ENCODE assay signal across 22 cellular contexts in the genomic region with DNA sequence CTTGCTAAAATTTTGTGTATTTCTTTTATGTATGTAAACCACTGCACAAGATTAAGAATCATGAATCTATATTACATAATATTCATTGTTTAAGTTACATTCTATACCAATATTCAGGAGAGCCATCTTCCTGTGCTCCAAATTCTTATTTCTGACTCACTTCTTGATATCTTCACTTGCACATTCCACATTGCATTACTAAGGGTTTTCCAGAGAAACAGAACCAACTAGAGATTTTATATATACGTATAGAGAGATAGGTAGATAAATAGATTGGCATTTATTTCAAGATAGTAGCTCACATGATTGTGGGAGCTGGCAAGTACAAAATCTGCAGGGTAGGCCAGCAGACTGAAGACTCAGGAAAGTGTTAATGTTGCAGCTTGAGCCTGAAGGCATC.
"Had no signal": no experiment of that assay in that cellular context is flagged by ENCODE, and none has a peak within 500 bp of the region (broad histone marks: within the 10 kb centered on the region; RNA-seq: fewer than 3 reads in every experiment).

No MANE protein-coding gene starts in this region.

- ATAC-seq: activated CD8-positive, alpha-beta T cell treated with anti-CD3 and anti-CD28 coated beads for 36 hours; body of pancreas had no signal

- H3K4me3 ChIP-seq: ascending aorta, body of pancreas, MG63, SJCRH30 had no signal

- DNase-seq: activated CD4-positive, alpha-beta T cell treated with anti-CD3 and anti-CD28 coated beads for 4 hours; activated CD4-positive, CD25-positive, alpha-beta regulatory T cell; activated CD8-positive, alpha-beta memory T cell treated with anti-CD3 and anti-CD28 coated beads, Interleukin-2, amount 50 U/mL, for 48 hours; activated CD8-positive, alpha-beta T cell treated with anti-CD3 and anti-CD28 coated beads for 36 hours; activated effector memory CD4-positive, alpha-beta T cell treated with Interleukin-2 at 50 U/mL for 16 hours; activated naive CD4-positive, alpha-beta T cell; activated T-cell treated with anti-CD3 and anti-CD28 coated beads, Interleukin-2, amount 50 U/mL, for 1 hour; amniotic stem cell; body of pancreas; MG63; NCI-H1105; NCI-H1436; NCI-H1694 treated with DMSO at 0.1 percent for 48 hours; NCI-H2029 treated with DMSO at 0.1 percent for 48 hours; NCI-H510A treated with DMSO at 0.1 percent for 48 hours; NCI-H69; Right ventricle myocardium superior; RPMI8226; SJCRH30; SK-N-SH; T-helper 1 cell had no signal
